Comparison of ENCODE assay signal across 9 cellular contexts in genomic region chr3:122794483-122794778, GRCh38. TPM values are rescaled to one million over a fixed set of nuclear protein-coding genes. Genes with fewer than 3 reads are reported as not detected.
DNase-seq lines count a peak whose midpoint lies in the region; ATAC-seq and TF ChIP-seq lines count a peak whose summit lies in the region.
"Had no signal": no experiment of that assay in that cellular context is flagged by ENCODE, and none has a peak within 500 bp of the region (broad histone marks: within the 10 kb centered on the region; RNA-seq: fewer than 3 reads in every experiment).

No MANE protein-coding gene starts in this region.

- peak overlapping the region; percentile 86 for H2AFZ ChIP-seq in HCT116 (ENCODE audit: low read depth, low read length, poor library complexity, severe bottlenecking)

- peaks cover 9% of the 10 kb centered on the region for H3K36me3 Mint-ChIP-seq in activated T-helper 1 cell treated with anti-CD3 and anti-CD28 coated beads, Interleukin-12 subunit alpha, Interleukin-12 subunit beta, Interleukin-2, Interleukin-4 antibody, amounts not matched to agents 30 ng/mL and 10 ng/mL and 1 ng/mL, durations not matched to agents 14 hours and 24 hours and 36 hours (ENCODE audit: low read depth)
- peaks cover 6% of the 10 kb centered on the region for H3K36me3 Mint-ChIP-seq in stimulated activated effector memory CD8-positive, alpha-beta T cell treated with anti-CD3 and anti-CD28 coated beads, Interleukin-12 subunit alpha, Interleukin-12 subunit beta, amount 100 ng/mL, for 72 hours

- H3K4me3 Mint-ChIP-seq in activated T-helper 1 cell treated with anti-CD3 and anti-CD28 coated beads, Interleukin-12 subunit alpha, Interleukin-12 subunit beta, Interleukin-2, Interleukin-4 antibody, amounts not matched to agents 30 ng/mL and 10 ng/mL and 1 ng/mL, durations not matched to agents 14 hours and 24 hours and 36 hours: peak overlapping the region; percentile 89
- H3K4me3 Mint-ChIP-seq in stimulated activated effector memory CD8-positive, alpha-beta T cell treated with anti-CD3 and anti-CD28 coated beads, Interleukin-12 subunit alpha, Interleukin-12 subunit beta, amount 100 ng/mL, for 72 hours: no peak overlapping the region

- H3K27me3 Mint-ChIP-seq in activated T-helper 1 cell treated with anti-CD3 and anti-CD28 coated beads, Interleukin-12 subunit alpha, Interleukin-12 subunit beta, Interleukin-2, Interleukin-4 antibody, amounts not matched to agents 30 ng/mL and 10 ng/mL and 1 ng/mL, durations not matched to agents 14 hours and 24 hours and 36 hours (ENCODE audit: insufficient read depth): no peaks in the 10 kb centered on the region

- H3K4me2 ChIP-seq in HCT116 (ENCODE audit: low read length): peak overlapping the region; percentile 92

- peaks cover 39% of the 10 kb centered on the region for H3K4me1 Mint-ChIP-seq in activated T-helper 1 cell treated with anti-CD3 and anti-CD28 coated beads, Interleukin-12 subunit alpha, Interleukin-12 subunit beta, Interleukin-2, Interleukin-4 antibody, amounts not matched to agents 30 ng/mL and 10 ng/mL and 1 ng/mL, durations not matched to agents 14 hours and 24 hours and 36 hours (ENCODE audit: low read depth)
- peaks cover 20% of the 10 kb centered on the region for H3K4me1 Mint-ChIP-seq in stimulated activated effector memory CD8-positive, alpha-beta T cell treated with anti-CD3 and anti-CD28 coated beads, Interleukin-12 subunit alpha, Interleukin-12 subunit beta, amount 100 ng/mL, for 72 hours

- H3K9me3 Mint-ChIP-seq in activated T-helper 1 cell treated with anti-CD3 and anti-CD28 coated beads, Interleukin-12 subunit alpha, Interleukin-12 subunit beta, Interleukin-2, Interleukin-4 antibody, amounts not matched to agents 30 ng/mL and 10 ng/mL and 1 ng/mL, durations not matched to agents 14 hours and 24 hours and 36 hours: no peaks in the 10 kb centered on the region
- H3K9me3 Mint-ChIP-seq in stimulated activated effector memory CD8-positive, alpha-beta T cell treated with anti-CD3 and anti-CD28 coated beads, Interleukin-12 subunit alpha, Interleukin-12 subunit beta, amount 100 ng/mL, for 72 hours: no peaks in the 10 kb centered on the region

- no peaks in the 10 kb centered on the region for H3K27me3 ChIP-seq in HCT116 (ENCODE audit: insufficient read depth, low read length)
- no peaks in the 10 kb centered on the region; the same call in 1 of the 2 replicates for H3K27me3 ChIP-seq in iPS DF 6.9 (ENCODE audit: control insufficient read depth, insufficient read depth, low read length)

- DNase-seq in HCT116 (ENCODE audit: low read depth, low spot score) (no peak), iPS DF 6.9 (ENCODE audit: low read depth, low spot score) (no peak), NCI-H2171 treated with DMSO at 0.1 percent for 48 hours (lab: John Stamatoyannopoulos, UW) (no peak)
- no peak for DNase-seq in activated T-helper 1 cell treated with anti-CD3 and anti-CD28 coated beads, Interleukin-12 subunit alpha, Interleukin-12 subunit beta, Interleukin-2, Interleukin-4 antibody, amounts not matched to agents 30 ng/mL and 10 ng/mL and 1 ng/mL, durations not matched to agents 14 hours and 24 hours and 36 hours (ENCODE audit: low spot score)
- DNase-seq in stimulated activated effector memory CD8-positive, alpha-beta T cell treated with anti-CD3 and anti-CD28 coated beads, Interleukin-12 subunit alpha, Interleukin-12 subunit beta, amount 100 ng/mL, for 72 hours (ENCODE audit: low spot score in 2 of 2): no peak
- DNase-seq in stimulated activated CD4-positive, alpha-beta T cell treated with anti-CD3 and anti-CD28 coated beads, Interleukin-15, amount 100 ng/mL, for 24 hours: no peak
- DNase-seq in stimulated activated CD4-positive, alpha-beta T cell treated with anti-CD3 and anti-CD28 coated beads, Interleukin-4, amount 100 ng/mL, for 4 hours: no peak
- DNase-seq: erythroblast had no signal

- peaks cover 10 to 28% of the 10 kb centered on the region in 2 experiments for H3K4me1 ChIP-seq in HCT116 (ENCODE audit: control insufficient read depth in 1 of 2, insufficient read depth in 2 of 2, low read length in 2 of 2)
- no peaks in the 10 kb centered on the region for H3K4me1 ChIP-seq in iPS DF 6.9 (ENCODE audit: control insufficient read depth, insufficient read depth, low read length)

- ATAC-seq in HCT116: no peak
- no peak for ATAC-seq in stimulated activated effector memory CD8-positive, alpha-beta T cell treated with anti-CD3 and anti-CD28 coated beads, Interleukin-12 subunit alpha, Interleukin-12 subunit beta, amount 100 ng/mL, for 72 hours
- no peak for ATAC-seq in GM18861 (IDR thresholded peaks at IDR 0.05; ENCODE audit: unreplicated experiment)

- H3K9me3 ChIP-seq in HCT116 (ENCODE audit: control insufficient read depth in 1 of 2, insufficient read depth in 1 of 2, low read depth in 1 of 2, low read length in 2 of 2) (no peaks in the 10 kb centered on the region), iPS DF 6.9 (ENCODE audit: control insufficient read depth, insufficient read depth, low read length) (no peaks in the 10 kb centered on the region)

- intact Hi-C loops in HCT116 (cut with micrococcal nuclease): no loop called here
- intact Hi-C loops in activated T-helper 1 cell treated with anti-CD3 and anti-CD28 coated beads, Interleukin-12 subunit alpha, Interleukin-12 subunit beta, Interleukin-2, Interleukin-4 antibody, amounts not matched to agents 30 ng/mL and 10 ng/mL and 1 ng/mL, durations not matched to agents 14 hours and 24 hours and 36 hours (cut with micrococcal nuclease): loop anchor here (1.0 to 10.0 kb wide), 10 partner anchors 112 to 1247 kb away; partner anchors contain the start of genes DTX3L, EAF2, HACD2 and HCLS1

- TF ChIP-seq RAD21 in HCT116 (IDR thresholded peaks at IDR 0.05; ENCODE audit: low read depth): no peak

- RAD21 ChIA-PET in HCT116 (lab: Charles Lee; ENCODE audit: low non-redundant PET in 1 of 2, low total read pairs in 2 of 2, uncharacterized antibody in 2 of 2, unreplicated experiment in 2 of 2): no interaction called here

- H3K36me3 ChIP-seq in HCT116 (ENCODE audit: control insufficient read depth in 1 of 2, insufficient read depth in 2 of 2, low read length in 2 of 2) (no peaks in the 10 kb centered on the region), iPS DF 6.9 (ENCODE audit: control insufficient read depth, insufficient read depth, low read length) (no peaks in the 10 kb centered on the region)

- CTCF ChIA-PET in HCT116 (lab: Charles Lee): interaction anchor here (1.2 to 1.3 kb wide), 2 partner anchors 39 to 402 kb away, joined by 3 to 5 read pairs; no protein-coding TSS in a partner anchor

- POLR2A ChIA-PET in HCT116 (lab: Charles Lee): interaction anchor here (1.2 to 1.5 kb wide), 2 partner anchors 10 to 24 kb away, joined by 3 to 5 read pairs; no protein-coding TSS in a partner anchor

- H3K4me3 ChIP-seq in HCT116 (replicated peaks in 1 of 2; ENCODE audit: low read depth in 1 of 2, low read length in 2 of 2) (peak overlapping the region; percentile 61 to 69), iPS DF 6.9 (ENCODE audit: low read length) (peak overlapping the region; percentile 73; the same call in 1 of the 2 replicates)

- no peaks in the 10 kb centered on the region for H3K9me2 ChIP-seq in HCT116 (ENCODE audit: insufficient read depth)

- H3K27ac ChIP-seq in HCT116 (ENCODE audit: low read depth, low read length) (peak overlapping the region; percentile 74), iPS DF 6.9 (ENCODE audit: low read length) (no peak overlapping the region)

- no CpG with 5 or more reads among the region's 6 CpGs for whole genome bisulfite sequencing in iPS DF 6.9 (ENCODE audit: insufficient coverage, insufficient read length)

- peak overlapping the region; percentile 79 for H3K27ac Mint-ChIP-seq in activated T-helper 1 cell treated with anti-CD3 and anti-CD28 coated beads, Interleukin-12 subunit alpha, Interleukin-12 subunit beta, Interleukin-2, Interleukin-4 antibody, amounts not matched to agents 30 ng/mL and 10 ng/mL and 1 ng/mL, durations not matched to agents 14 hours and 24 hours and 36 hours
- H3K27ac Mint-ChIP-seq in stimulated activated effector memory CD8-positive, alpha-beta T cell treated with anti-CD3 and anti-CD28 coated beads, Interleukin-12 subunit alpha, Interleukin-12 subunit beta, amount 100 ng/mL, for 72 hours: peak overlapping the region; percentile 88

- TF ChIP-seq CTCF in HCT116 (IDR thresholded peaks at IDR 0.05 in 2 of 3, conservative IDR thresholded peaks at IDR 0.05 in 1 of 3; ENCODE audit: borderline replicate concordance in 1 of 3, insufficient read depth in 1 of 3, low read depth in 2 of 3, low read length in 2 of 3): no peak

- no TSS peak for BruUV-seq in HCT116 (replicated peaks; lab: Mats Ljungman, UMichigan)

- no peak for TF ChIP-seq POLR2A in HCT116 (IDR thresholded peaks at IDR 0.05; ENCODE audit: borderline replicate concordance, extremely low read depth, insufficient read depth, insufficient read length)

- no peaks in the 10 kb centered on the region for H4K20me1 ChIP-seq in HCT116 (ENCODE audit: insufficient read depth)

- peak overlapping the region; percentile 75 for H3K9ac ChIP-seq in HCT116 (ENCODE audit: low read length)

- 0 out of 2 replicates have a peak, but pooled peaks cover 3% of the 10 kb centered on the region for H3K79me2 ChIP-seq in HCT116 (ENCODE audit: insufficient read depth, low read length)

TF ChIP-seq in HCT116, 20 proteins besides CTCF, POLR2A, EP300 and RAD21:
- TF ChIP-seq SP1 (IDR thresholded peaks at IDR 0.05; ENCODE audit: low read depth): no peak
- no peak for TF ChIP-seq FOSL1 (IDR thresholded peaks at IDR 0.05; ENCODE audit: low read depth)
- TF ChIP-seq TCF7L2 (IDR thresholded peaks at IDR 0.05; ENCODE audit: borderline replicate concordance, extremely low read depth, insufficient read depth, insufficient read length): no peak
- no peak for TF ChIP-seq CEBPB (IDR thresholded peaks at IDR 0.05; ENCODE audit: low read depth)
- no peak for TF ChIP-seq ATF3 (IDR thresholded peaks at IDR 0.05)
- no peak for TF ChIP-seq MAX (IDR thresholded peaks at IDR 0.05)

RNA-seq across cellular contexts. Expression of gene SLC49A4, which starts 0.4 kb away (rescaled TPM):
- total RNA-seq in HCT116 (2021; ENCODE audit: unreplicated experiment): 11.3 TPM
- polyA plus RNA-seq in HCT116 (2012): 4.6 and 5.2 TPM in 2 replicates
- total RNA-seq in activated T-helper 1 cell treated with anti-CD3 and anti-CD28 coated beads, Interleukin-12 subunit alpha, Interleukin-12 subunit beta, Interleukin-2, Interleukin-4 antibody, amounts not matched to agents 30 ng/mL and 10 ng/mL and 1 ng/mL, durations not matched to agents 14 hours and 24 hours and 36 hours: 1.7 and 1.9 TPM in 2 replicates

RNA-seq across cellular contexts. Expression of gene HSPBAP1, which starts 0.8 kb away (rescaled TPM):
- total RNA-seq in HCT116 (2021; ENCODE audit: unreplicated experiment): 6.6 TPM
- 2.5 and 4.6 TPM in 2 replicates for polyA plus RNA-seq in HCT116 (2012)
- total RNA-seq in activated T-helper 1 cell treated with anti-CD3 and anti-CD28 coated beads, Interleukin-12 subunit alpha, Interleukin-12 subunit beta, Interleukin-2, Interleukin-4 antibody, amounts not matched to agents 30 ng/mL and 10 ng/mL and 1 ng/mL, durations not matched to agents 14 hours and 24 hours and 36 hours: 8.1 and 8.9 TPM in 2 replicates
